ENCODE assay signal across 18 cellular contexts in the genomic region with DNA sequence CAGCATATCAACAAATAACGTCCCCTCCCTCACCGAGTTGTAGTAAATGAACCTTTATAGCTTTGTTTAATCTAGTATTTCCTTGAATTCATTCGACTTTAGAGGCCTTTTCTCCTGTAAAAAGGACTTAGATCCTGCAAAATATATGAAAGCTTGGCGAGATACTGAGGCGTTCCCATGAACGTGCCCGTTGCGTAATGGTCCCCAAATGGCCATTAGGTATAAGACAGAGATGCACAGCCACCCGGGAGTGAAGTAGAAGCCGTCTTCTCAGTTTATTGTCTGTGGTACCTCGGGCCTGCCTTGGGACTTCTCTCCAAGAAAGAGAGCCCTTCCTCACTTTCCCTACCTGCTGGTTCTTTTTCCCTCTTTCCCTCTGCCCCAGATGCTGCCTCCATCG.
DNase-seq lines count a peak whose midpoint lies in the region; ATAC-seq, FAIRE-seq and TF ChIP-seq lines count a peak whose summit lies in the region.
"Had no signal": no experiment of that assay in that cellular context is flagged by ENCODE, and none has a peak within 500 bp of the region (broad histone marks: within the 10 kb centered on the region; RNA-seq: fewer than 3 reads in every experiment).

No MANE protein-coding gene starts in this region.

- H3K9me3 ChIP-seq in HepG2 (ENCODE audit: low read length) (no peaks in the 10 kb centered on the region), skeletal muscle satellite cell (replicated peaks; ENCODE audit: low read length) (no peaks in the 10 kb centered on the region), upper lobe of left lung (no peaks in the 10 kb centered on the region)
- H3K9me3 ChIP-seq: ovary had no signal

- in situ Hi-C loops in HepG2 (cut with HindIII; ENCODE audit: extremely low pct_ligation_motif_present, low pct_unique_long_range_greater_than_20kb) = no loop called here

- TF ChIP-seq CTCF in HepG2 (CRISPR knock-in tag; IDR thresholded peaks at IDR 0.05) = no peak
- TF ChIP-seq CTCF in upper lobe of left lung (IDR thresholded peaks at IDR 0.05) = no peak

- H2AFZ ChIP-seq in HepG2 (ENCODE audit: low read length) = no peak overlapping the region

- FAIRE-seq in HepG2 (lab: Jason Lieb, UNC) = no peak

- intact Hi-C loops in HepG2 (cut with micrococcal nuclease; ENCODE audit: unreplicated experiment) = loop anchor here (1.0 to 5.0 kb wide), 2 partner anchors 88 to 313 kb away; no protein-coding TSS in a partner anchor

- no peaks in the 10 kb centered on the region for H3K79me2 ChIP-seq in HepG2 (ENCODE audit: insufficient read depth, low read length)

- no peak for TF ChIP-seq POLR2A in HepG2 (IDR thresholded peaks at IDR 0.05; ENCODE audit: insufficient read depth in 1 of 2, low read depth in 2 of 2, low read length in 2 of 2)
- no peak for TF ChIP-seq POLR2A in upper lobe of left lung (IDR thresholded peaks at IDR 0.05)

- DNase-seq in T-helper 2 cell treated with Interferon-gamma antibody and Interleukin-4, amounts not matched to agents 5 μg/mL and 100 μg/mL, for 36 hours (ENCODE audit: low spot score) = no peak
- DNase-seq in T-helper 2 cell = no peak
- no peak for DNase-seq in HepG2 (ENCODE audit: low spot score)
- no peak for DNase-seq in 8988T
- no peak for DNase-seq in upper lobe of left lung
- DNase-seq in T1000 (lab: John Stamatoyannopoulos, UW) = no peak
- DNase-seq: activated CD4-positive, alpha-beta T cell treated with anti-CD3 and anti-CD28 coated beads, Interleukin-2, amount 10 ng/mL, durations not matched to agents 24 days and 14 days; C1 segment of cervical spinal cord; hippocampal formation; NCI-H1105 treated with DMSO at 0.1 percent for 48 hours; NCI-H82; ovary; trophoblast cell had no signal

- H3K27me3 ChIP-seq in HepG2 (ENCODE audit: control insufficient read depth in 1 of 2, insufficient read depth in 2 of 2, low read length in 2 of 2) (peaks cover 1 to 50% of the 10 kb centered on the region in 2 experiments; a peak in 4 of 5 replicates), skeletal muscle satellite cell (ENCODE audit: control insufficient read depth, insufficient read depth, low read length) (peaks cover 75% of the 10 kb centered on the region), upper lobe of left lung (peaks cover 0 to 19% (median 4%) of the 10 kb centered on the region in 4 donors)
- H3K27me3 ChIP-seq: ovary had no signal

- POLR2A ChIA-PET in HepG2 (lab: Yijun Ruan, JAX) = no interaction called here

- ATAC-seq in activated T-helper 17 cell treated with anti-CD3 and anti-CD28 coated beads, Interleukin-2, amount 50 U/mL, for 72 hours (replicated peaks) = no peak
- ATAC-seq in HepG2 = no peak
- ATAC-seq in upper lobe of left lung (ENCODE audit: low FRiP score in 2 of 2) = no peak

- H3K4me3 ChIP-seq in HepG2 (replicated peaks in 1 of 3; ENCODE audit: insufficient read depth in 1 of 3, low read depth in 2 of 3, low read length in 3 of 3) (no peak overlapping the region), skeletal muscle satellite cell (ENCODE audit: low read length) (no peak overlapping the region), upper lobe of left lung (no peak overlapping the region)
- H3K4me3 ChIP-seq: ovary had no signal

- H3K4me1 Mint-ChIP-seq in T-helper 2 cell treated with Interferon-gamma antibody and Interleukin-4, amounts not matched to agents 5 μg/mL and 100 μg/mL, for 36 hours (ENCODE audit: low read depth) = no peaks in the 10 kb centered on the region
- no peaks in the 10 kb centered on the region for H3K4me1 Mint-ChIP-seq in activated T-helper 17 cell treated with anti-CD3 and anti-CD28 coated beads, Interleukin-2, amount 50 U/mL, for 72 hours
- H3K4me1 Mint-ChIP-seq: activated CD4-positive, alpha-beta T cell treated with anti-CD3 and anti-CD28 coated beads, Interleukin-2, amount 10 ng/mL, durations not matched to agents 24 days and 14 days had no signal

- no peak for TF ChIP-seq RAD21 in HepG2 (CRISPR knock-in tag; IDR thresholded peaks at IDR 0.05)

- no peak overlapping the region for H3K27ac Mint-ChIP-seq in T-helper 2 cell treated with Interferon-gamma antibody and Interleukin-4, amounts not matched to agents 5 μg/mL and 100 μg/mL, for 36 hours
- H3K27ac Mint-ChIP-seq in activated T-helper 17 cell treated with anti-CD3 and anti-CD28 coated beads, Interleukin-2, amount 50 U/mL, for 72 hours = no peak overlapping the region
- H3K27ac Mint-ChIP-seq: activated CD4-positive, alpha-beta T cell treated with anti-CD3 and anti-CD28 coated beads, Interleukin-2, amount 10 ng/mL, durations not matched to agents 24 days and 14 days had no signal

- H3K4me1 ChIP-seq in HepG2 (ENCODE audit: insufficient read depth, low read length) (peaks cover 8% of the 10 kb centered on the region), skeletal muscle satellite cell (ENCODE audit: control insufficient read depth, insufficient read depth, low read length) (no peaks in the 10 kb centered on the region), upper lobe of left lung (peaks cover 6 to 19% (median 8%) of the 10 kb centered on the region in 4 donors)

- H3K36me3 ChIP-seq in HepG2 (replicated peaks in 1 of 2; ENCODE audit: control insufficient read depth in 1 of 2, insufficient read depth in 2 of 2, low read length in 2 of 2) = no peaks in the 10 kb centered on the region
- no peaks in the 10 kb centered on the region for H3K36me3 ChIP-seq in skeletal muscle satellite cell (ENCODE audit: insufficient read depth, low read length)
- H3K36me3 ChIP-seq in upper lobe of left lung = no peaks in the 10 kb centered on the region
- H3K36me3 ChIP-seq: ovary had no signal

- no peak overlapping the region for H3K9ac ChIP-seq in HepG2 (ENCODE audit: insufficient read depth, low read depth, low read length)
- no peak overlapping the region for H3K9ac ChIP-seq in skeletal muscle satellite cell (ENCODE audit: low read depth, low read length)

- peak overlapping the region; percentile 40 for H3K4me3 Mint-ChIP-seq in T-helper 2 cell treated with Interferon-gamma antibody and Interleukin-4, amounts not matched to agents 5 μg/mL and 100 μg/mL, for 36 hours
- H3K4me3 Mint-ChIP-seq in activated T-helper 17 cell treated with anti-CD3 and anti-CD28 coated beads, Interleukin-2, amount 50 U/mL, for 72 hours = peak overlapping the region; percentile 48

- peaks cover 42% of the 10 kb centered on the region for H3K27me3 Mint-ChIP-seq in T-helper 2 cell treated with Interferon-gamma antibody and Interleukin-4, amounts not matched to agents 5 μg/mL and 100 μg/mL, for 36 hours (ENCODE audit: low read depth)
- H3K27me3 Mint-ChIP-seq in activated T-helper 17 cell treated with anti-CD3 and anti-CD28 coated beads, Interleukin-2, amount 50 U/mL, for 72 hours = peaks cover 37% of the 10 kb centered on the region

- no peaks in the 10 kb centered on the region for H3K36me3 Mint-ChIP-seq in T-helper 2 cell treated with Interferon-gamma antibody and Interleukin-4, amounts not matched to agents 5 μg/mL and 100 μg/mL, for 36 hours (ENCODE audit: low read depth)
- no peaks in the 10 kb centered on the region for H3K36me3 Mint-ChIP-seq in activated T-helper 17 cell treated with anti-CD3 and anti-CD28 coated beads, Interleukin-2, amount 50 U/mL, for 72 hours (ENCODE audit: low read depth)

- peak overlapping the region; percentile 61; the same call in 1 of the 2 replicates for H3K4me2 ChIP-seq in HepG2 (ENCODE audit: low read depth, low read length)
- H3K4me2 ChIP-seq in skeletal muscle satellite cell (ENCODE audit: low read length) = peak overlapping the region; percentile 56

- CTCF ChIA-PET in HepG2 (lab: Yijun Ruan, JAX; ENCODE audit: low intra/inter-chr PET ratio, low total read pairs) = no interaction called here

- no peaks in the 10 kb centered on the region for H3K9me3 Mint-ChIP-seq in T-helper 2 cell treated with Interferon-gamma antibody and Interleukin-4, amounts not matched to agents 5 μg/mL and 100 μg/mL, for 36 hours
- H3K9me3 Mint-ChIP-seq in activated T-helper 17 cell treated with anti-CD3 and anti-CD28 coated beads, Interleukin-2, amount 50 U/mL, for 72 hours = no peaks in the 10 kb centered on the region
- H3K9me3 Mint-ChIP-seq: activated CD4-positive, alpha-beta T cell treated with anti-CD3 and anti-CD28 coated beads, Interleukin-2, amount 10 ng/mL, durations not matched to agents 24 days and 14 days had no signal

- 0 out of 2 replicates have a peak, but pooled peaks cover 3% of the 10 kb centered on the region for H4K20me1 ChIP-seq in HepG2 (ENCODE audit: insufficient read depth, low read length)

- H3K27ac ChIP-seq in HepG2 (ENCODE audit: extremely low read length, insufficient read depth, low read length) (no peak overlapping the region), upper lobe of left lung (no peak overlapping the region)
- H3K27ac ChIP-seq: 22Rv1, ovary, SK-N-MC, skin epidermis had no signal

- no TSS peak for BruUV-seq in HepG2 (replicated peaks; lab: Mats Ljungman, UMichigan)

- TF ChIP-seq EP300 in HepG2 (IDR thresholded peaks at IDR 0.05; ENCODE audit: low read depth in 2 of 2, low read length in 2 of 2) = no peak
- TF ChIP-seq EP300 in HepG2 (CRISPR knock-in tag; IDR thresholded peaks at IDR 0.05; ENCODE audit: borderline replicate concordance) = no peak
- no peak for TF ChIP-seq EP300 in upper lobe of left lung (IDR thresholded peaks at IDR 0.05)

- 42% methylated on average over 12 of the region's 12 CpGs for WGBS in HepG2 (ENCODE audit: low lambda C conversion rate)
- 60 to 69% methylated on average over 12 of the region's 12 CpGs for WGBS in upper lobe of left lung, 2 donors

TF ChIP-seq in HepG2, 621 proteins besides CTCF, POLR2A, EP300 and RAD21:
- TF ChIP-seq ZNF251 (CRISPR knock-in tag; IDR thresholded peaks at IDR 0.05) (no peak), CEBPB (IDR thresholded peaks at IDR 0.05; ENCODE audit: borderline replicate concordance, low read depth, low read length) (peak; percentile 60)
TF ChIP-seq in HepG2: peak in this region for 1.
